In genomic region chr9:91162311-91162710, GRCh38 we compare ENCODE assay signal across 9 cellular contexts.
DNase-seq lines count a peak whose midpoint lies in the region; ATAC-seq and TF ChIP-seq lines count a peak whose summit lies in the region.
"Had no signal": no experiment of that assay in that cellular context is flagged by ENCODE, and none has a peak within 500 bp of the region (broad histone marks: within the 10 kb centered on the region; RNA-seq: fewer than 3 reads in every experiment).

No MANE protein-coding gene starts in this region.

- POLR2A ChIA-PET in activated CD4-positive, alpha-beta T cell treated with anti-CD3 and anti-CD28 coated beads, Interleukin-2, amount 10 ng/mL, durations not matched to agents 7 days and 5 days (lab: Charles Lee): interaction anchor here (1.1 kb wide), 1 partner anchor 197 kb away, joined by 4 read pairs; no protein-coding TSS in a partner anchor

- peak overlapping the region; percentile 95 for H3K27ac Mint-ChIP-seq in activated CD4-positive, alpha-beta T cell treated with anti-CD3 and anti-CD28 coated beads, Interleukin-2, amount 10 ng/mL, durations not matched to agents 7 days and 5 days
- peak overlapping the region; percentile 79 for H3K27ac Mint-ChIP-seq in T-helper 17 cell

- peaks cover 78% of the 10 kb centered on the region for H3K4me1 Mint-ChIP-seq in activated CD4-positive, alpha-beta T cell treated with anti-CD3 and anti-CD28 coated beads, Interleukin-2, amount 10 ng/mL, durations not matched to agents 7 days and 5 days
- peaks cover 29% of the 10 kb centered on the region for H3K4me1 Mint-ChIP-seq in T-helper 17 cell

- CTCF ChIA-PET in activated CD4-positive, alpha-beta T cell treated with anti-CD3 and anti-CD28 coated beads, Interleukin-2, amount 10 ng/mL, durations not matched to agents 7 days and 5 days (lab: Charles Lee): interaction anchor here (3.5 to 4.1 kb wide), 3 partner anchors 9 to 15 kb away, joined by 15 to 39 read pairs (median 15); no protein-coding TSS in a partner anchor

- no peak for TF ChIP-seq POLR2A in uterus (IDR thresholded peaks at IDR 0.05)

- H3K4me3 Mint-ChIP-seq in activated CD4-positive, alpha-beta T cell treated with anti-CD3 and anti-CD28 coated beads, Interleukin-2, amount 10 ng/mL, durations not matched to agents 7 days and 5 days: peak overlapping the region; percentile 81
- H3K4me3 Mint-ChIP-seq in T-helper 17 cell: peak overlapping the region; percentile 62

- H3K27me3 ChIP-seq in thoracic aorta (replicated peaks; ENCODE audit: insufficient read depth) (no peaks in the 10 kb centered on the region), uterus (no peaks in the 10 kb centered on the region)

- no peak overlapping the region for H3K4me3 ChIP-seq in foreskin fibroblast (ENCODE audit: low read depth in 1 of 2, low read length in 2 of 2)
- peak overlapping the region; percentile 3 for H3K4me3 ChIP-seq in thoracic aorta
- H3K4me3 ChIP-seq in uterus: no peak overlapping the region

- no peaks in the 10 kb centered on the region for H3K9me3 Mint-ChIP-seq in activated CD4-positive, alpha-beta T cell treated with anti-CD3 and anti-CD28 coated beads, Interleukin-2, amount 10 ng/mL, durations not matched to agents 7 days and 5 days

- H3K27ac ChIP-seq in thoracic aorta (peak overlapping the region in 1 of 2 donors; percentile 12), uterus (no peak overlapping the region)

- H3K9me3 ChIP-seq in T-helper 17 cell (ENCODE audit: control insufficient read depth, low read length, poor library complexity, severe bottlenecking) (no peaks in the 10 kb centered on the region), thoracic aorta (no peaks in the 10 kb centered on the region), uterus (no peaks in the 10 kb centered on the region)

- intact Hi-C loops in uterus (cut with DNase I; ENCODE audit: low total_unique reads): no loop called here

- no peak for DNase-seq in activated CD4-positive, alpha-beta T cell treated with anti-CD3 and anti-CD28 coated beads, Interleukin-2, amount 10 ng/mL, durations not matched to agents 7 days and 5 days
- DNase-seq in activated CD4-positive, alpha-beta T cell treated with anti-CD3 and anti-CD28 coated beads, Interleukin-2, amount 50 U/mL, for 1 hour: no peak
- DNase-seq in T-helper 17 cell: no peak
- peak; percentile 68 to 80 for DNase-seq in foreskin fibroblast
- DNase-seq in thoracic aorta (ENCODE audit: low spot score): no peak
- no peak for DNase-seq in NCI-H774 (lab: John Stamatoyannopoulos, UW)
- no peak for DNase-seq in uterus
- DNase-seq in NCI-H510A (lab: John Stamatoyannopoulos, UW): no peak
- DNase-seq: NCI-H2081 treated with DMSO at 0.1 percent for 48 hours had no signal

- H3K4me1 ChIP-seq in thoracic aorta (ENCODE audit: control insufficient read depth in 1 of 2, low read depth in 2 of 2) (peaks cover 0 to 5% of the 10 kb centered on the region in 2 donors), uterus (no peaks in the 10 kb centered on the region)

- no peak for TF ChIP-seq CTCF in foreskin fibroblast (IDR thresholded peaks at IDR 0.05; ENCODE audit: low read depth, low read length)
- TF ChIP-seq CTCF in thoracic aorta (IDR thresholded peaks at IDR 0.05): no peak
- no peak for TF ChIP-seq CTCF in uterus (IDR thresholded peaks at IDR 0.05)

- no peak for ATAC-seq in T-helper 17 cell
- no peak for ATAC-seq in thoracic aorta (ENCODE audit: insufficient number of reproducible peaks, low FRiP score, low read depth)

- no peaks in the 10 kb centered on the region for H3K27me3 Mint-ChIP-seq in activated CD4-positive, alpha-beta T cell treated with anti-CD3 and anti-CD28 coated beads, Interleukin-2, amount 10 ng/mL, durations not matched to agents 7 days and 5 days
- no peaks in the 10 kb centered on the region for H3K27me3 Mint-ChIP-seq in T-helper 17 cell

- H3K36me3 ChIP-seq in thoracic aorta: no peaks in the 10 kb centered on the region
- no peaks in the 10 kb centered on the region for H3K36me3 ChIP-seq in uterus

- H3K36me3 Mint-ChIP-seq in activated CD4-positive, alpha-beta T cell treated with anti-CD3 and anti-CD28 coated beads, Interleukin-2, amount 10 ng/mL, durations not matched to agents 7 days and 5 days (ENCODE audit: low read depth): peaks cover 13% of the 10 kb centered on the region
- no peaks in the 10 kb centered on the region for H3K36me3 Mint-ChIP-seq in T-helper 17 cell (ENCODE audit: low read depth)

Comparison
In these comparisons a context has a peak if more than half of its experiments do, and no peak if none do; other contexts are left out.
1. DNase-seq: peak in foreskin fibroblast (2 of 2); none in activated CD4-positive, alpha-beta T cell treated with anti-CD3 and anti-CD28 coated beads, Interleukin-2, amount 10 ng/mL, durations not matched to agents 7 days and 5 days (single experiment), activated CD4-positive, alpha-beta T cell treated with anti-CD3 and anti-CD28 coated beads, Interleukin-2, amount 50 U/mL, for 1 hour (single experiment), T-helper 17 cell (0 of 3), thoracic aorta (single experiment), NCI-H774 (single experiment), uterus (0 of 2) and NCI-H510A (single experiment).